ENCODE assay signal across 14 cellular contexts in the genomic region with DNA sequence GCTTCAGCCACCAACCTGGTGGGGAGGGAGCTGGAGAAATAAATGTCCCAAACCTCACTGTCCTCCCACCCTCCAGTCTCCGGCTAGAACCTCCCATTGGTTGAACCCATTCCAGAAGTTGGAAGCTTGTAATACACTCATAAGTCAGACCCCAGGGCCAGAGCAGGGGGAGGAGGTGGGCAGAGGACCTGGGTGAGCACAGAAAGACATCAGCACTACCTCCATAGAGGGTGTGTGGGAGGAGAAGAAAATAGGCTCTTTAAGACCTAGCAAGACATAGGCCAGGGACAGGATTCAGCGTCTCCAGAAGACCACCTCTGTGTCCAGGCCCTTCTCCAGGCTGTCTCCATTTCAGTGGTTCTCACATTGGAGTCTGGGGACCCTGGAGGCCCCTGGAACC.
DNase-seq lines count a peak whose midpoint lies in the region; ATAC-seq and TF ChIP-seq lines count a peak whose summit lies in the region.
"Had no signal": no experiment of that assay in that cellular context is flagged by ENCODE, and none has a peak within 500 bp of the region (broad histone marks: within the 10 kb centered on the region; RNA-seq: fewer than 3 reads in every experiment).

No MANE protein-coding gene starts in this region.

- POLR2A ChIA-PET in HEK293 (lab: Yijun Ruan, JAX): no interaction called here

- peak overlapping the region; percentile 75 for H2AFZ ChIP-seq in parathyroid adenoma

- H3K27ac ChIP-seq in HEK293 (ENCODE audit: extremely low read depth, low read depth, low read length) (no peak overlapping the region), colonic mucosa (no peak overlapping the region), parathyroid adenoma (no peak overlapping the region), vagina (no peak overlapping the region)
- H3K27ac ChIP-seq: HL-60 had no signal

- no peak for TF ChIP-seq POLR2A in vagina (IDR thresholded peaks at IDR 0.05)

- no peaks in the 10 kb centered on the region for H3K9me3 ChIP-seq in HEK293 (ENCODE audit: control insufficient read depth, insufficient read depth, low read depth, low read length)
- H3K9me3 ChIP-seq in colonic mucosa: no peaks in the 10 kb centered on the region
- no peaks in the 10 kb centered on the region for H3K9me3 ChIP-seq in parathyroid adenoma (ENCODE audit: control insufficient read depth, low read length)
- H3K9me3 ChIP-seq in vagina: no peaks in the 10 kb centered on the region

- no peaks in the 10 kb centered on the region for H3K79me2 ChIP-seq in parathyroid adenoma

- no peak for ATAC-seq in HG03045 (IDR thresholded peaks at IDR 0.05; ENCODE audit: unreplicated experiment)
- ATAC-seq: GM12878 had no signal

- H3K4me3 ChIP-seq in HEK293 (ENCODE audit: low read depth, low read length) (no peak overlapping the region), colonic mucosa (no peak overlapping the region), parathyroid adenoma (ENCODE audit: low read depth, low read length) (no peak overlapping the region), vagina (no peak overlapping the region)
- H3K4me3 ChIP-seq: BLaER1 treated with 17β-estradiol and CSF1 and Interleukin-3, amounts not matched to agents 10 nM and 100 nM; GM12878 had no signal

- H3K9ac ChIP-seq in colonic mucosa (ENCODE audit: low read depth in 2 of 2, low read length in 2 of 2): no peak overlapping the region
- no peak overlapping the region for H3K9ac ChIP-seq in parathyroid adenoma
- H3K9ac ChIP-seq: BLaER1 treated with 17β-estradiol and CSF1 and Interleukin-3, amounts not matched to agents 10 nM and 100 nM had no signal

- intact Hi-C loops in colonic mucosa (cut with DNase I) (loop anchor here (10.0 kb wide), 1 partner anchor 1061 kb away; no protein-coding TSS in a partner anchor), vagina (cut with DNase I) (no loop called here)

- H3K36me3 ChIP-seq in HEK293 (ENCODE audit: control insufficient read depth in 2 of 2, insufficient read depth in 1 of 2, low read length in 2 of 2) (no peaks in the 10 kb centered on the region), colonic mucosa (no peaks in the 10 kb centered on the region), parathyroid adenoma (ENCODE audit: control insufficient read depth, insufficient read depth, low read length) (no peaks in the 10 kb centered on the region), vagina (no peaks in the 10 kb centered on the region)
- H3K36me3 ChIP-seq: BLaER1 treated with 17β-estradiol and CSF1 and Interleukin-3, amounts not matched to agents 10 nM and 100 nM had no signal

- TF ChIP-seq CTCF in HEK293 (tag by site-specific recombination; IDR thresholded peaks at IDR 0.05) (no peak), colonic mucosa (IDR thresholded peaks at IDR 0.05) (no peak), parathyroid adenoma (IDR thresholded peaks at IDR 0.05) (no peak), vagina (IDR thresholded peaks at IDR 0.05) (no peak)

- CTCF ChIA-PET in HEK293 (lab: Yijun Ruan, JAX): interaction anchor here (0.7 kb wide), 2 partner anchors 8 to 298 kb away, joined by 3 read pairs; no protein-coding TSS in a partner anchor

- DNase-seq in colonic mucosa: peak; percentile 13
- peak; percentile 47 to 58 for DNase-seq in vagina (ENCODE audit: extremely low spot score in 2 of 2)
- DNase-seq in NCI-H1048 (lab: John Stamatoyannopoulos, UW): no peak
- DNase-seq in NOMO-1 (lab: John Stamatoyannopoulos, UW; ENCODE audit: unreplicated experiment in 2 of 2): no peak
- DNase-seq: ACHN; CD4-positive, CD25-positive, alpha-beta regulatory T cell; GOT3; H9 had no signal

- H3K4me2 ChIP-seq in parathyroid adenoma (ENCODE audit: low read length): peak overlapping the region; percentile 20

- H3K27me3 ChIP-seq in colonic mucosa: no peaks in the 10 kb centered on the region
- no peaks in the 10 kb centered on the region for H3K27me3 ChIP-seq in parathyroid adenoma (ENCODE audit: control insufficient read depth, insufficient read depth, low read length)
- H3K27me3 ChIP-seq in vagina: no peaks in the 10 kb centered on the region
- H3K27me3 ChIP-seq: BLaER1 treated with 17β-estradiol and CSF1 and Interleukin-3, amounts not matched to agents 10 nM and 100 nM had no signal

- no peaks in the 10 kb centered on the region for H3K4me1 ChIP-seq in HEK293 (ENCODE audit: control insufficient read depth, insufficient read depth, low read length)
- H3K4me1 ChIP-seq in colonic mucosa: no peaks in the 10 kb centered on the region
- H3K4me1 ChIP-seq in parathyroid adenoma: peaks cover 20% of the 10 kb centered on the region
- no peaks in the 10 kb centered on the region for H3K4me1 ChIP-seq in vagina

TF ChIP-seq in HEK293, 187 proteins besides CTCF, POLR2A, EP300 and RAD21:
- no peak for TF ChIP-seq ZNF776 (tag by site-specific recombination; IDR thresholded peaks at IDR 0.05; ENCODE audit: borderline replicate concordance)
- no peak for TF ChIP-seq SCRT1 (tag by site-specific recombination; IDR thresholded peaks at IDR 0.05; ENCODE audit: borderline replicate concordance)
- TF ChIP-seq EGR2 (tag by site-specific recombination; IDR thresholded peaks at IDR 0.05; ENCODE audit: low read depth): peak; percentile 61; the same call in 1 of the 2 replicates

Comparison
In these comparisons a context has a peak if more than half of its experiments do, and no peak if none do; other contexts are left out.
1. DNase-seq: peak in colonic mucosa (single experiment) and vagina (2 of 2); none in NCI-H1048 (single experiment) and NOMO-1 (0 of 2).